ENCODE assay signal across 8 cellular contexts in the genomic region with DNA sequence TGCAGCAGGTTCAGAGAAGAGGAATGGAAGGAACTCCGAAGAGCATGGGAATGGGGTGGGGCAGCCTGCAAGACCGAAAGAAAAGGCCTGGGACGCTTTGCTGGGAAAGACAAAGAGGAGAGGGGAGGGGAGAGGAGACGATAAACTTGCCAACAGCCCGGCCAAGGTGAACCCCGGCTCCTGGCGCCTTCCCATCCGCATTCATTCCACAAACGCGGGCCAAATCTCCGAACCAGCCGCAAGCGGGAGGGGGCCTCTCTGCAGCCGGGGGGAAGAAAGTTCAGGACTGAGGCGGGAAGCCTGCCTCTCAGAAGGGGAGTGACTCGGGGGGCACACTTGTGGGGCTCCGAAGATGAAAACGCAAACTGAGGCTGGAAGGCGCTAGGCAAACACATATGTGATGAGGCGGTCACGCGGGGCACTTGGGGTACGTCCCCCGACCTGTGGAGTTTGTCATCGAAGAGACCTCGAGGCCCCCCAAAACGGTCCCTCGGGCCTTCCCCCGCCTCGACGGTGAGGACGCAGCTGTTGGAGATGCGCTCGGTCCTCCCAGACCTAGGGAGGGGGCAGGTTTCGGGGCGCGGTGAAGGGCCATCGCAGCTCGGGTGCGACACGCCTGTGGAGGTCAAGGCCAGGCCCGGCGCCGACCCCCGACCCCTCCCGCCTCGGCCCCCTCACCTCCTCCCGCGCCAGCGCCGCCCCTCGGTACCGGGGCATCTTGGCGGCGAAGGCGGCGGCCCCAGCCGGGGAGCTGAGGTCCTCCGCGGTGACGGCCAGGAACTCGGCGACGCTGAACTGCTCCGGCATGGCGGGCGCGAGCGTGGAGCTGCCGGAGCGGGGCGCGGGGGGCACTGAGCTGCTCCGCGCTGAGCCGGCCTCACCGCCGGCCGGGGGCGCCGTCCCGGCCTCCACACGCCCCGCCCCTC. TPM values are rescaled to one million over a fixed set of nuclear protein-coding genes. Genes with fewer than 3 reads are reported as not detected.
DNase-seq lines count a peak whose midpoint lies in the region; ATAC-seq and TF ChIP-seq lines count a peak whose summit lies in the region.

A gene (minus strand): TSS at position 853 of the 926 bp plus-strand sequence. CDS start 46 bp downstream, at position 807.

- H3K36me3 ChIP-seq in fibroblast of lung (ENCODE audit: control insufficient read depth, insufficient read depth, low read length), result no peaks in the 10 kb centered on the region

- peak within 1 kb of the TSS; percentile 83 for H3K4me2 ChIP-seq in fibroblast of lung (ENCODE audit: extremely low read depth, insufficient read depth, low read length)

- H3K27ac Mint-ChIP-seq in CD14-positive monocyte, result peak within 1 kb of the TSS in 6 of 7 donors; percentile 71 to 92 (median 88)
- peak within 1 kb of the TSS; percentile 78 for H3K27ac Mint-ChIP-seq in activated CD4-positive, alpha-beta T cell treated with anti-CD3 and anti-CD28 coated beads, Interleukin-2, amount 10 ng/mL, durations not matched to agents 7 days and 5 days
- peak within 1 kb of the TSS in 5 of 6 donors; percentile 59 to 91 (median 77) for H3K27ac Mint-ChIP-seq in naive B cell

- H4K20me1 ChIP-seq in fibroblast of lung (ENCODE audit: control insufficient read depth, extremely low read depth, insufficient read depth, low read length), result no peaks in the 10 kb centered on the region

- DNase-seq in CD14-positive monocyte (ENCODE audit: low spot score) (no peak), fibroblast of lung (ENCODE audit: low read depth in 2 of 2) (peak; percentile 53 to 75), naive B cell (peak; percentile 56), NCI-H774 (lab: John Stamatoyannopoulos, UW) (no peak), SW 1271 (lab: John Stamatoyannopoulos, UW) (no peak)
- no peak for DNase-seq in activated CD4-positive, alpha-beta T cell treated with anti-CD3 and anti-CD28 coated beads, Interleukin-2, amount 10 ng/mL, durations not matched to agents 7 days and 5 days

- H3K4me3 Mint-ChIP-seq in CD14-positive monocyte (peak within 1 kb of the TSS; percentile 89 to 95), naive B cell (peak within 1 kb of the TSS; percentile 77 to 96 (median 90))
- peak within 1 kb of the TSS; percentile 88 for H3K4me3 Mint-ChIP-seq in activated CD4-positive, alpha-beta T cell treated with anti-CD3 and anti-CD28 coated beads, Interleukin-2, amount 10 ng/mL, durations not matched to agents 7 days and 5 days

- H3K36me3 Mint-ChIP-seq in CD14-positive monocyte (peaks cover 0 to 5% of the 10 kb centered on the region in 2 donors), naive B cell (no peaks in the 10 kb centered on the region)
- no peaks in the 10 kb centered on the region for H3K36me3 Mint-ChIP-seq in activated CD4-positive, alpha-beta T cell treated with anti-CD3 and anti-CD28 coated beads, Interleukin-2, amount 10 ng/mL, durations not matched to agents 7 days and 5 days (ENCODE audit: low read depth)

- peak within 1 kb of the TSS; percentile 58 for H3K9ac ChIP-seq in fibroblast of lung (ENCODE audit: insufficient read depth, low read length)

- H3K4me3 ChIP-seq in fibroblast of lung (replicated peaks in 1 of 4; ENCODE audit: control extremely low read depth in 1 of 4, insufficient read depth in 1 of 4, low read depth in 3 of 4, low read length in 4 of 4), result peak within 1 kb of the TSS; percentile 50 to 90 (median 65)

- H3K4me1 Mint-ChIP-seq in CD14-positive monocyte (peaks cover 14% of the 10 kb centered on the region), naive B cell (peaks cover 19 to 23% (median 21%) of the 10 kb centered on the region in 3 donors)
- H3K4me1 Mint-ChIP-seq in activated CD4-positive, alpha-beta T cell treated with anti-CD3 and anti-CD28 coated beads, Interleukin-2, amount 10 ng/mL, durations not matched to agents 7 days and 5 days, result peaks cover 18% of the 10 kb centered on the region

- TF ChIP-seq CTCF in CD14-positive monocyte (IDR thresholded peaks at IDR 0.05) (no peak), fibroblast of lung (conservative IDR thresholded peaks at IDR 0.05 in 1 of 2, IDR thresholded peaks at IDR 0.05 in 1 of 2; ENCODE audit: low read depth in 1 of 2, low read length in 2 of 2) (peak in 1 of 2 donors; percentile 7)

- no peaks in the 10 kb centered on the region for H3K79me2 ChIP-seq in fibroblast of lung (ENCODE audit: control insufficient read depth, insufficient read depth, low read length)

- no peaks in the 10 kb centered on the region for H3K27me3 ChIP-seq in fibroblast of lung (ENCODE audit: control insufficient read depth, insufficient read depth, low read length)

- H3K9me3 ChIP-seq in fibroblast of lung (ENCODE audit: control insufficient read depth, insufficient read depth, low read depth, low read length), result no peaks in the 10 kb centered on the region

- POLR2A ChIA-PET in activated CD4-positive, alpha-beta T cell treated with anti-CD3 and anti-CD28 coated beads, Interleukin-2, amount 10 ng/mL, durations not matched to agents 7 days and 5 days (lab: Charles Lee), result no interaction called here

- H3K9me3 Mint-ChIP-seq in CD14-positive monocyte (peaks cover 0 to 9% (median 3%) of the 10 kb centered on the region in 7 donors), naive B cell (no peaks in the 10 kb centered on the region)
- H3K9me3 Mint-ChIP-seq in activated CD4-positive, alpha-beta T cell treated with anti-CD3 and anti-CD28 coated beads, Interleukin-2, amount 10 ng/mL, durations not matched to agents 7 days and 5 days, result no peaks in the 10 kb centered on the region

- H3K27ac ChIP-seq in fibroblast of lung (ENCODE audit: insufficient read depth, low read length), result peak within 1 kb of the TSS; percentile 57

- H3K27me3 Mint-ChIP-seq in CD14-positive monocyte (ENCODE audit: low read depth in 3 of 3) (peaks cover 62 to 72% (median 69%) of the 10 kb centered on the region in 3 donors), naive B cell (peaks cover 15 to 34% (median 20%) of the 10 kb centered on the region in 3 donors)
- H3K27me3 Mint-ChIP-seq in activated CD4-positive, alpha-beta T cell treated with anti-CD3 and anti-CD28 coated beads, Interleukin-2, amount 10 ng/mL, durations not matched to agents 7 days and 5 days, result peaks cover 63% of the 10 kb centered on the region

- peaks cover 9% of the 10 kb centered on the region for H3K4me1 ChIP-seq in fibroblast of lung (ENCODE audit: control insufficient read depth, extremely low read depth, insufficient read depth, low read length)

- intact Hi-C loops in CD14-positive monocyte (cut with micrococcal nuclease), result no loop called here

- CTCF ChIA-PET in activated CD4-positive, alpha-beta T cell treated with anti-CD3 and anti-CD28 coated beads, Interleukin-2, amount 10 ng/mL, durations not matched to agents 7 days and 5 days (lab: Charles Lee), result interaction anchor here (1.0 to 3.6 kb wide), 3 partner anchors 14 to 207 kb away, joined by 3 to 16 read pairs (median 3); no protein-coding TSS in a partner anchor

- ATAC-seq in HG03039 (IDR thresholded peaks at IDR 0.05; ENCODE audit: unreplicated experiment), result peak; percentile 38
- ATAC-seq in naive B cell (ENCODE audit: low read depth in 2 of 2), result peak; percentile 57 to 65
- no peak for ATAC-seq in GM21576 (IDR thresholded peaks at IDR 0.05; ENCODE audit: unreplicated experiment)

- peak within 1 kb of the TSS; percentile 86 for H2AFZ ChIP-seq in fibroblast of lung (ENCODE audit: low read length)

RNA-seq across cellular contexts. Expression of the gene that starts here (rescaled TPM):
- polyA plus RNA-seq in CD14-positive monocyte, result under 1 TPM in 1 of 2 donors, not detected in 1; 0.27 TPM
- total RNA-seq in activated CD4-positive, alpha-beta T cell treated with anti-CD3 and anti-CD28 coated beads, Interleukin-2, amount 10 ng/mL, durations not matched to agents 7 days and 5 days, result under 1 TPM; 0.25 to 0.52 TPM
- 73.2 and 79.1 TPM in 2 replicates for total RNA-seq in fibroblast of lung
- 14.2 and 19.9 TPM in 2 replicates for polyA plus RNA-seq in fibroblast of lung
- 15.6 and 21.0 TPM in 2 replicates for polyA plus RNA-seq in fibroblast of lung (2012)
- polyA minus RNA-seq in fibroblast of lung (ENCODE audit: low replicate concordance), result 59.3 and 90.7 TPM in 2 replicates
- under 1 TPM in 4 of 6 donors, not detected in 2; 0.16 to 0.69 (median 0.58) TPM for polyA plus RNA-seq in naive B cell (ENCODE audit: low read depth in 6 of 6)

Comparison
In these comparisons a context has a peak if more than half of its experiments do, and no peak if none do; other contexts are left out.
1. RNA of the gene that starts here (total RNA-seq): 73.2 to 79.1 TPM in fibroblast of lung; 0.25 to 0.52 TPM in activated CD4-positive, alpha-beta T cell treated with anti-CD3 and anti-CD28 coated beads, Interleukin-2, amount 10 ng/mL, durations not matched to agents 7 days and 5 days; every median in the first group is over 10 times any median in the second.
2. RNA of the gene that starts here (polyA plus RNA-seq): 14.2 to 21.0 TPM in fibroblast of lung; 0.16 to 0.69 TPM in naive B cell and 0.27 TPM in CD14-positive monocyte; every median in the first group is over 4 times any median in the second.
3. Peak in DNase-seq and ATAC-seq in naive B cell; RNA of the gene not detected or under 1 TPM.
4. DNase-seq: peak in fibroblast of lung (2 of 2); none in CD14-positive monocyte (single experiment), activated CD4-positive, alpha-beta T cell treated with anti-CD3 and anti-CD28 coated beads, Interleukin-2, amount 10 ng/mL, durations not matched to agents 7 days and 5 days (single experiment), NCI-H774 (single experiment) and SW 1271 (0 of 2).
5. Peak in every context shown above with its lines, with median percentiles within 50 percentile points of each other: H3K27ac Mint-ChIP-seq and H3K4me3 Mint-ChIP-seq.